ENCODE assay signal across 1 cellular context in genomic region chr7:158829342-158830210, GRCh38.
TF ChIP-seq lines count a peak whose summit lies in the region.

Gene ESYT2, minus strand, starts transcription at chr7:158829509. Its CDS starts 91 bp downstream, at chr7:158829418.

TF ChIP-seq in HepG2, 621 proteins besides CTCF, POLR2A, EP300 and RAD21 (continued from another document and continues in another):
- TF ChIP-seq ATRX (CRISPR knock-in tag; IDR thresholded peaks at IDR 0.05; ENCODE audit: borderline replicate concordance) (no peak), DDIT3 (CRISPR knock-in tag; IDR thresholded peaks at IDR 0.05) (no peak), IKZF5 (CRISPR knock-in tag; IDR thresholded peaks at IDR 0.05) (peak; percentile 83), MAF1 (CRISPR knock-in tag; IDR thresholded peaks at IDR 0.05; ENCODE audit: borderline replicate concordance) (0 out of 2 replicates have a peak, but pooled peaks have one; percentile 31), GTF3A (CRISPR knock-in tag; conservative IDR thresholded peaks at IDR 0.05) (peak; percentile 89; the same call in 1 of the 2 replicates), ATF7-NPFF (CRISPR knock-in tag; IDR thresholded peaks at IDR 0.05; ENCODE audit: low read depth) (peak; percentile 82; the same call in 1 of the 2 replicates), DR1 (CRISPR knock-in tag; IDR thresholded peaks at IDR 0.05) (peak; percentile 53; the same call in 1 of the 2 replicates), ZNF616 (CRISPR knock-in tag; IDR thresholded peaks at IDR 0.05; ENCODE audit: low read depth) (peak; percentile 70), PRDM15 (CRISPR knock-in tag; IDR thresholded peaks at IDR 0.05) (peak; percentile 69), ZNF703 (CRISPR knock-in tag; IDR thresholded peaks at IDR 0.05; ENCODE audit: borderline replicate concordance) (peak; percentile 95), KMT2A (CRISPR knock-in tag; IDR thresholded peaks at IDR 0.05) (peak; percentile 70), CENPBD1 (CRISPR knock-in tag; IDR thresholded peaks at IDR 0.05; ENCODE audit: borderline replicate concordance, low read depth) (peak; percentile 92; the same call in 1 of the 2 replicates), KLF13 (CRISPR knock-in tag; IDR thresholded peaks at IDR 0.05) (no peak), ATF1 (CRISPR knock-in tag; IDR thresholded peaks at IDR 0.05) (peak; percentile 74), ZNF17 (CRISPR knock-in tag; IDR thresholded peaks at IDR 0.05) (no peak), PAWR (CRISPR knock-in tag; IDR thresholded peaks at IDR 0.05; ENCODE audit: borderline replicate concordance) (no peak), ZBTB44 (CRISPR knock-in tag; IDR thresholded peaks at IDR 0.05) (no peak; the same call in 1 of the 2 replicates), ZNF607 (CRISPR knock-in tag; IDR thresholded peaks at IDR 0.05; ENCODE audit: borderline replicate concordance) (peak; percentile 95), ZNF205 (CRISPR knock-in tag; IDR thresholded peaks at IDR 0.05) (peak; percentile 79; the same call in 1 of the 2 replicates), ZNF121 (CRISPR knock-in tag; IDR thresholded peaks at IDR 0.05) (no peak; the same call in 1 of the 2 replicates), ZNF775 (CRISPR knock-in tag; IDR thresholded peaks at IDR 0.05; ENCODE audit: borderline replicate concordance) (peak; percentile 50; the same call in 1 of the 2 replicates), ONECUT2 (CRISPR knock-in tag; IDR thresholded peaks at IDR 0.05) (no peak), TRAFD1 (CRISPR knock-in tag; IDR thresholded peaks at IDR 0.05; ENCODE audit: borderline replicate concordance) (no peak), BATF2 (CRISPR knock-in tag; IDR thresholded peaks at IDR 0.05) (0 out of 2 replicates have a peak, but pooled peaks have one; percentile 68), ZNF704 (CRISPR knock-in tag; IDR thresholded peaks at IDR 0.05; ENCODE audit: borderline replicate concordance) (peak; percentile 91), RBFOX2 (IDR thresholded peaks at IDR 0.05; ENCODE audit: low read depth, low read length) (peak; percentile 93), ZFP41 (CRISPR knock-in tag; IDR thresholded peaks at IDR 0.05; ENCODE audit: borderline replicate concordance) (peak; percentile 70; the same call in 1 of the 2 replicates), ZNF710 (CRISPR knock-in tag; IDR thresholded peaks at IDR 0.05; ENCODE audit: borderline replicate concordance) (peak; percentile 67; the same call in 1 of the 2 replicates), ZNF343 (CRISPR knock-in tag; IDR thresholded peaks at IDR 0.05) (peak; percentile 88; the same call in 1 of the 2 replicates), TIGD3 (CRISPR knock-in tag; IDR thresholded peaks at IDR 0.05; ENCODE audit: borderline replicate concordance) (no peak), PHF21A (CRISPR knock-in tag; IDR thresholded peaks at IDR 0.05) (peak; percentile 52; the same call in 1 of the 2 replicates), ZNF552 (CRISPR knock-in tag; IDR thresholded peaks at IDR 0.05; ENCODE audit: borderline replicate concordance) (peak; percentile 94), SRSF4 (IDR thresholded peaks at IDR 0.05; ENCODE audit: low read depth, low read length, poor library complexity, severe bottlenecking) (no peak), AGO2 (optimal IDR thresholded peaks at IDR 0.05; ENCODE audit: low read depth, low read length) (peak; percentile 92), PCBP2 (optimal IDR thresholded peaks at IDR 0.05; ENCODE audit: low read depth, low read length, poor library complexity, severe bottlenecking) (no peak), ZNF776 (CRISPR knock-in tag; IDR thresholded peaks at IDR 0.05) (peak; percentile 44; the same call in 1 of the 2 replicates), NFKB2 (CRISPR knock-in tag; IDR thresholded peaks at IDR 0.05; ENCODE audit: borderline replicate concordance) (peak; percentile 90), ZFP37 (CRISPR knock-in tag; IDR thresholded peaks at IDR 0.05; ENCODE audit: borderline replicate concordance) (peak; percentile 45; the same call in 1 of the 2 replicates), TBP (CRISPR knock-in tag; IDR thresholded peaks at IDR 0.05) (peak; percentile 94), EED (CRISPR knock-in tag; IDR thresholded peaks at IDR 0.05) (peak; percentile 75; the same call in 1 of the 2 replicates), LRRFIP1 (CRISPR knock-in tag; conservative IDR thresholded peaks at IDR 0.05) (no peak), SKI (IDR thresholded peaks at IDR 0.05; ENCODE audit: partially characterized antibody) (peak; percentile 50), CBFB (CRISPR knock-in tag; IDR thresholded peaks at IDR 0.05) (peak; percentile 81), ZNF589 (CRISPR knock-in tag; conservative IDR thresholded peaks at IDR 0.05) (peak; percentile 82)
